ENCODE assay signal across 26 cellular contexts in genomic region chr3:65020233-65020632, GRCh38.
DNase-seq lines count a peak whose midpoint lies in the region; FAIRE-seq and TF ChIP-seq lines count a peak whose summit lies in the region.
"Had no signal": no experiment of that assay in that cellular context is flagged by ENCODE, and none has a peak within 500 bp of the region (broad histone marks: within the 10 kb centered on the region; RNA-seq: fewer than 3 reads in every experiment).

No MANE protein-coding gene starts in this region.

- no peaks in the 10 kb centered on the region for H3F3A ChIP-seq in PC-9 (ENCODE audit: insufficient read depth, low read depth)

- H3K9me3 ChIP-seq in PC-9 (ENCODE audit: insufficient read depth, low read depth), result no peaks in the 10 kb centered on the region
- H3K9me3 ChIP-seq: BLaER1, tibial nerve had no signal

- in situ Hi-C loops in G401 (cut with HindIII; ENCODE audit: low sequenced_read_pairs), result no loop called here

- peaks cover 23% of the 10 kb centered on the region for H3K4me1 ChIP-seq in PC-9 (replicated peaks; ENCODE audit: insufficient read depth)
- H3K4me1 ChIP-seq: BLaER1 had no signal

- no peaks in the 10 kb centered on the region for H4K20me1 ChIP-seq in PC-9 (ENCODE audit: insufficient read depth)
- H4K20me1 ChIP-seq: BLaER1 had no signal

- no peaks in the 10 kb centered on the region for H3K79me2 ChIP-seq in PC-9 (ENCODE audit: low read depth)

- no peak overlapping the region for H3K4me3 ChIP-seq in PC-9
- H3K4me3 ChIP-seq: BLaER1, tibial nerve had no signal

- POLR2A ChIA-PET in PC-9 (lab: Charles Lee; ENCODE audit: unreplicated experiment), result no interaction called here

- CTCF ChIA-PET in PC-9 (lab: Charles Lee), result no interaction called here

- peak; percentile 99 for FAIRE-seq in endometrium (lab: Jason Lieb, UNC)
- FAIRE-seq: bronchial epithelial cell had no signal

- TF ChIP-seq CTCF in PC-9 (conservative IDR thresholded peaks at IDR 0.05), result no peak
- TF ChIP-seq CTCF in progenitor cell of endocrine pancreas (IDR thresholded peaks at IDR 0.05; ENCODE audit: unreplicated experiment), result no peak

- H3K9me3 Mint-ChIP-seq in progenitor cell of endocrine pancreas (ENCODE audit: low read depth), result no peaks in the 10 kb centered on the region
- H3K9me3 Mint-ChIP-seq: activated T-cell treated with anti-CD3 and anti-CD28 coated beads, Interleukin-2, amount 50 U/mL, for 24 hours had no signal

- H3K4me1 Mint-ChIP-seq in progenitor cell of endocrine pancreas (ENCODE audit: low read depth), result peaks cover 40% of the 10 kb centered on the region
- H3K4me1 Mint-ChIP-seq: memory B cell had no signal

- peak overlapping the region; percentile 74; the same call in 1 of the 2 replicates for H3K4me2 ChIP-seq in PC-9
- H3K4me2 ChIP-seq: BLaER1 had no signal

- H3K27ac Mint-ChIP-seq in progenitor cell of endocrine pancreas, result peak overlapping the region; percentile 79
- H3K27ac Mint-ChIP-seq: activated naive CD8-positive, alpha-beta T cell; activated T-cell treated with anti-CD3 and anti-CD28 coated beads, Interleukin-2, amount 50 U/mL, for 24 hours; memory B cell had no signal

- no peak overlapping the region for H3K27ac ChIP-seq in PC-9
- H3K27ac ChIP-seq: BLaER1, epithelial cell of prostate had no signal

- H3K27me3 ChIP-seq in PC-9 (ENCODE audit: insufficient read depth, low read depth), result no peaks in the 10 kb centered on the region
- H3K27me3 ChIP-seq: BLaER1, tibial nerve had no signal

- DNase-seq in G401 (ENCODE audit: low spot score) (peak; percentile 6), PC-9 (no peak), progenitor cell of endocrine pancreas (ENCODE audit: low spot score, unreplicated experiment) (no peak), NCI-H146 (lab: John Stamatoyannopoulos, UW) (no peak), KG1 (lab: John Stamatoyannopoulos, UW) (no peak)
- no peak for DNase-seq in stimulated activated CD4-positive, alpha-beta T cell treated with anti-CD3 and anti-CD28 coated beads, Interleukin-4, amount 100 ng/mL, for 4 hours
- DNase-seq: activated CD4-positive, alpha-beta T cell treated with anti-CD3 and anti-CD28 coated beads, Interleukin-2, amount 50 U/mL, for 1 hour; activated CD4-positive, CD25-positive, alpha-beta regulatory T cell; activated effector memory CD4-positive, alpha-beta T cell treated with anti-CD3 and anti-CD28 coated beads, Interleukin-2, amount 50 U/mL, for 16 hours; activated T-cell treated with anti-CD3 and anti-CD28 coated beads, Interleukin-2, amount 50 U/mL, for 24 hours; GF-D8; left colon; NCI-H187 treated with DMSO at 0.1 percent for 48 hours; NCI-H526; NK-92 treated with Interleukin-12 subunit alpha and Interleukin-12 subunit beta, amount 100 ng/mL, for 24 hours; PC-3; SHP77 treated with DMSO at 0.1 percent for 48 hours; stimulated activated CD4-positive, alpha-beta T cell treated with anti-CD3 and anti-CD28 coated beads, Interleukin-4, amount 100 ng/mL, for 24 hours; T1000 had no signal

- H3K36me3 Mint-ChIP-seq in progenitor cell of endocrine pancreas (ENCODE audit: insufficient read depth), result no peaks in the 10 kb centered on the region
- H3K36me3 Mint-ChIP-seq: activated naive CD8-positive, alpha-beta T cell; memory B cell had no signal

- no peak overlapping the region for H2AFZ ChIP-seq in PC-9

- intact Hi-C loops in PC-9 (cut with micrococcal nuclease; ENCODE audit: unreplicated experiment), result no loop called here

- H3K4me3 Mint-ChIP-seq in progenitor cell of endocrine pancreas (ENCODE audit: low read depth), result no peak overlapping the region
- H3K4me3 Mint-ChIP-seq: activated naive CD8-positive, alpha-beta T cell; activated T-cell treated with anti-CD3 and anti-CD28 coated beads, Interleukin-2, amount 50 U/mL, for 24 hours; memory B cell had no signal

- no peaks in the 10 kb centered on the region for H3K27me3 Mint-ChIP-seq in progenitor cell of endocrine pancreas
- H3K27me3 Mint-ChIP-seq: activated naive CD8-positive, alpha-beta T cell; activated T-cell treated with anti-CD3 and anti-CD28 coated beads, Interleukin-2, amount 50 U/mL, for 24 hours; memory B cell had no signal

- H3K9me2 ChIP-seq in PC-9 (ENCODE audit: insufficient read depth), result no peaks in the 10 kb centered on the region

- no TSS peak for BruUV-seq in PC-9 (replicated peaks; lab: Mats Ljungman, UMichigan)

- no peaks in the 10 kb centered on the region for H3K36me3 ChIP-seq in PC-9 (ENCODE audit: low read depth)
- H3K36me3 ChIP-seq: BLaER1 had no signal
